27 cellular contexts compared by ENCODE assay signal in genomic region chr2:29347774-29348465, GRCh38.
"Had no signal": no experiment of that assay in that cellular context is flagged by ENCODE, and none has a peak within 500 bp of the region (broad histone marks: within the 10 kb centered on the region; RNA-seq: fewer than 3 reads in every experiment).

No MANE protein-coding gene starts in this region.

- DNase-seq: activated CD4-positive, alpha-beta T cell treated with anti-CD3 and anti-CD28 coated beads, Interleukin-2, amount 10 ng/mL, durations not matched to agents 24 days and 14 days; activated CD4-positive, alpha-beta T cell treated with anti-CD3 and anti-CD28 coated beads, Interleukin-2, amount 50 U/mL, for 4 hours; activated CD8-positive, alpha-beta T cell treated with anti-CD3 and anti-CD28 coated beads for 36 hours; activated effector memory CD4-positive, alpha-beta T cell treated with anti-CD3 and anti-CD28 coated beads, Interleukin-2, amount 50 U/mL, for 16 hours; activated naive CD4-positive, alpha-beta T cell; activated naive CD8-positive, alpha-beta T cell treated with anti-CD3 and anti-CD28 coated beads, Interleukin-2, amount 10 ng/mL, durations not matched to agents 7 days and 5 days; activated T-cell treated with anti-CD3 and anti-CD28 coated beads, Interleukin-2, amount 50 U/mL, for 1 hour; activated T-cell treated with anti-CD3 and anti-CD28 coated beads, Interleukin-2, amount 50 U/mL, for 72 hours; amygdala; Kasumi-1; MM.1S; MV-4-11; NCI-H1092; NCI-H1436 treated with DMSO at 0.1 percent for 48 hours; NCI-H1930; NCI-H2081 treated with DMSO at 0.1 percent for 48 hours; NCI-H345; NCI-H524 treated with DMSO at 0.1 percent for 48 hours; NCI-H748 treated with DMSO at 0.1 percent for 48 hours; NK-92 treated with Interleukin-12 subunit alpha and Interleukin-12 subunit beta, amount 100 ng/mL, for 24 hours; PC-3; Peyer's patch; RPMI8226; SHP77 treated with DMSO at 0.1 percent for 48 hours; SK-N-SH had no signal

- FAIRE-seq: TTC549 had no signal

- ATAC-seq: activated CD8-positive, alpha-beta T cell treated with anti-CD3 and anti-CD28 coated beads for 36 hours; activated T-cell treated with anti-CD3 and anti-CD28 coated beads, Interleukin-2, amount 50 U/mL, for 72 hours; activated T-helper 17 cell treated with anti-CD3 and anti-CD28 coated beads, Interleukin-2, amount 50 U/mL, for 72 hours; PC-3 had no signal
